In the genomic region with DNA sequence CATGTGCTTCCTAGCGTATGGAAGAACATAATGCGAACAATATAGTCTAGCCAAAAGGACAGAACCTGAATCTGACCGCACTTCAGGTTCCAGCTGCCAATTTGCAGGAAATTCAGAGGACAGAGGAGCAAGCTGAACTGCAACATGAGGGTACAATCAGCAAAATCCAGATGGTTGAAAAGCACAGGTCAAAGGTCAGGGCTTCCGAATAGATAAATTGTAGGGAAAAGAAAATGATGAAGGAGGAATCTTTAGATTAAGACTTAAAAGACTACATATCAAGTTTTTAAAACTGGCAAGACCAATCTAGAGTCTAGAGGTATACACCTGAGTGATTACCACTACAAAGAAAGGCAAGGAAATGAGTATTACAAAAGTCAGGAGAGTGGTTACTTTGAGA, we compare ENCODE assay signal across 17 cellular contexts. TPM values are rescaled to one million over a fixed set of nuclear protein-coding genes. Genes with fewer than 3 reads are reported as not detected.
DNase-seq lines count a peak whose midpoint lies in the region; FAIRE-seq and TF ChIP-seq lines count a peak whose summit lies in the region.
"Had no signal": no experiment of that assay in that cellular context is flagged by ENCODE, and none has a peak within 500 bp of the region (broad histone marks: within the 10 kb centered on the region; RNA-seq: fewer than 3 reads in every experiment).

No MANE protein-coding gene starts in this region.

- no peak for FAIRE-seq in GM12892 (lab: Jason Lieb, UNC)

- no peaks in the 10 kb centered on the region for H3K27me3 ChIP-seq in breast epithelium
- no peaks in the 10 kb centered on the region for H3K27me3 ChIP-seq in osteoblast (ENCODE audit: insufficient read depth, low read length)
- no peaks in the 10 kb centered on the region for H3K27me3 ChIP-seq in uterus

- H3K36me3 ChIP-seq in breast epithelium (no peaks in the 10 kb centered on the region), osteoblast (ENCODE audit: insufficient read depth, low read length) (peaks cover 69% of the 10 kb centered on the region), uterus (no peaks in the 10 kb centered on the region)

- H3K27ac ChIP-seq in breast epithelium = no peak overlapping the region
- H3K27ac ChIP-seq in osteoblast (ENCODE audit: low read depth, low read length) = peak overlapping the region; percentile 9
- H3K27ac ChIP-seq in uterus = peak overlapping the region; percentile 69 to 70

- TF ChIP-seq CTCF in MCF 10A (IDR thresholded peaks at IDR 0.05; ENCODE audit: unreplicated experiment) = no peak
- no peak for TF ChIP-seq CTCF in breast epithelium (IDR thresholded peaks at IDR 0.05)
- TF ChIP-seq CTCF in chondrocyte (IDR thresholded peaks at IDR 0.05) = no peak
- no peak for TF ChIP-seq CTCF in osteoblast (IDR thresholded peaks at IDR 0.05; ENCODE audit: extremely low read depth, low read depth, low read length)
- no peak for TF ChIP-seq CTCF in uterus (IDR thresholded peaks at IDR 0.05)

- BruUV-seq in MCF 10A (replicated peaks; lab: Mats Ljungman, UMichigan) = no TSS peak

- H3K4me3 Mint-ChIP-seq in MCF 10A (ENCODE audit: unreplicated experiment) (no peak overlapping the region), chondrocyte (ENCODE audit: unreplicated experiment) (no peak overlapping the region)
- H3K4me3 Mint-ChIP-seq in T-helper 2 cell treated with Interferon-gamma antibody and Interleukin-4, amounts not matched to agents 5 μg/mL and 100 μg/mL, for 36 hours = no peak overlapping the region
- H3K4me3 Mint-ChIP-seq: CD8-positive, alpha-beta memory T cell had no signal

- no peak for DNase-seq in MCF 10A (ENCODE audit: unreplicated experiment)
- DNase-seq in breast epithelium (ENCODE audit: low spot score in 2 of 2) = no peak
- no peak for DNase-seq in chondrocyte (ENCODE audit: low spot score)
- no peak for DNase-seq in osteoblast (ENCODE audit: insufficient read length, low spot score, missing footprints)
- DNase-seq in uterus = no peak
- no peak for DNase-seq in GM12892 (ENCODE audit: insufficient read length)
- DNase-seq in HCEC 1CT = no peak
- no peak for DNase-seq in T-helper 2 cell treated with Interferon-gamma antibody and Interleukin-4, amounts not matched to agents 5 μg/mL and 100 μg/mL, for 36 hours (ENCODE audit: low spot score)
- DNase-seq: 8988T; CD8-positive, alpha-beta memory T cell; DMS153; Karpas-422; NCI-H1105 treated with DMSO at 0.1 percent for 48 hours; NCI-H1694 treated with DMSO at 0.1 percent for 48 hours; NCI-H2107; NCI-H2227 treated with DMSO at 0.1 percent for 48 hours; NCI-H524 had no signal

- no peak overlapping the region for H3K4me2 ChIP-seq in osteoblast (ENCODE audit: insufficient read depth, low read length)

- POLR2A ChIA-PET in MCF 10A (lab: Yijun Ruan, JAX) = no interaction called here

- H3K36me3 Mint-ChIP-seq in MCF 10A (ENCODE audit: insufficient read depth, unreplicated experiment) = peaks cover 48% of the 10 kb centered on the region
- H3K36me3 Mint-ChIP-seq in chondrocyte (ENCODE audit: low read depth) = peaks cover 30% of the 10 kb centered on the region
- H3K36me3 Mint-ChIP-seq in T-helper 2 cell treated with Interferon-gamma antibody and Interleukin-4, amounts not matched to agents 5 μg/mL and 100 μg/mL, for 36 hours (ENCODE audit: low read depth) = peaks cover 6% of the 10 kb centered on the region

- H3K79me2 ChIP-seq in osteoblast (ENCODE audit: insufficient read depth, low read length) = peaks cover 96% of the 10 kb centered on the region

- H3K27ac Mint-ChIP-seq in MCF 10A (ENCODE audit: low read depth, unreplicated experiment) (peak overlapping the region; percentile 25), chondrocyte (ENCODE audit: unreplicated experiment) (peak overlapping the region; percentile 72)
- no peak overlapping the region for H3K27ac Mint-ChIP-seq in T-helper 2 cell treated with Interferon-gamma antibody and Interleukin-4, amounts not matched to agents 5 μg/mL and 100 μg/mL, for 36 hours
- H3K27ac Mint-ChIP-seq: CD8-positive, alpha-beta memory T cell had no signal

- intact Hi-C loops in MCF 10A (cut with micrococcal nuclease) (no loop called here), breast epithelium (cut with DNase I; ENCODE audit: low total_unique reads) (no loop called here), uterus (cut with DNase I; ENCODE audit: low total_unique reads) (no loop called here)

- H3K9me3 Mint-ChIP-seq in MCF 10A (ENCODE audit: unreplicated experiment) (no peaks in the 10 kb centered on the region), chondrocyte (ENCODE audit: low read depth) (no peaks in the 10 kb centered on the region)
- H3K9me3 Mint-ChIP-seq in T-helper 2 cell treated with Interferon-gamma antibody and Interleukin-4, amounts not matched to agents 5 μg/mL and 100 μg/mL, for 36 hours = no peaks in the 10 kb centered on the region

- H3K27me3 Mint-ChIP-seq in MCF 10A (ENCODE audit: insufficient read depth, unreplicated experiment) (no peaks in the 10 kb centered on the region), chondrocyte (ENCODE audit: low read depth) (no peaks in the 10 kb centered on the region)
- no peaks in the 10 kb centered on the region for H3K27me3 Mint-ChIP-seq in T-helper 2 cell treated with Interferon-gamma antibody and Interleukin-4, amounts not matched to agents 5 μg/mL and 100 μg/mL, for 36 hours (ENCODE audit: low read depth)

- no peak overlapping the region for H2AFZ ChIP-seq in osteoblast (ENCODE audit: low read length)

- no peaks in the 10 kb centered on the region for H3K4me1 ChIP-seq in breast epithelium
- H3K4me1 ChIP-seq in osteoblast (ENCODE audit: insufficient read depth, low read length) = peaks cover 2% of the 10 kb centered on the region
- peaks cover 0 to 4% of the 10 kb centered on the region in 2 donors for H3K4me1 ChIP-seq in uterus

- H3K4me3 ChIP-seq in breast epithelium (no peak overlapping the region), osteoblast (ENCODE audit: insufficient read depth, low read length) (no peak overlapping the region), uterus (no peak overlapping the region)

- H3K4me1 Mint-ChIP-seq in MCF 10A (ENCODE audit: insufficient read depth, unreplicated experiment) (peaks cover 1% of the 10 kb centered on the region), chondrocyte (ENCODE audit: low read depth) (peaks cover 29% of the 10 kb centered on the region)
- peaks cover 6% of the 10 kb centered on the region for H3K4me1 Mint-ChIP-seq in T-helper 2 cell treated with Interferon-gamma antibody and Interleukin-4, amounts not matched to agents 5 μg/mL and 100 μg/mL, for 36 hours (ENCODE audit: low read depth)
- H3K4me1 Mint-ChIP-seq: CD8-positive, alpha-beta memory T cell had no signal

- CTCF ChIA-PET in MCF 10A (lab: Yijun Ruan, JAX) = no interaction called here

- H4K20me1 ChIP-seq in osteoblast (ENCODE audit: insufficient read depth, low read length) = peaks cover 13% of the 10 kb centered on the region

- TF ChIP-seq POLR2A in breast epithelium (IDR thresholded peaks at IDR 0.05) (no peak), uterus (IDR thresholded peaks at IDR 0.05) (no peak), GM12892 (IDR thresholded peaks at IDR 0.05; ENCODE audit: low read depth, low read length) (no peak)

- H3K9me3 ChIP-seq in breast epithelium (no peaks in the 10 kb centered on the region), osteoblast (ENCODE audit: low read depth, low read length) (no peaks in the 10 kb centered on the region), uterus (no peaks in the 10 kb centered on the region)

RNA-seq across cellular contexts. Expression of a gene that starts 42.1 kb away (rescaled TPM):
- total RNA-seq in MCF 10A (2022) = 0.86 and 1.2 TPM in 2 replicates
- total RNA-seq in breast epithelium = 10 to 100 TPM in 1 of 3 donors, 1 to 10 TPM in 2; 5.2 to 16.6 (median 6.7) TPM
- 2.2 to 3.2 TPM (median 2.9 TPM) in 3 replicates for total RNA-seq in chondrocyte
- total RNA-seq in osteoblast = 1.1 and 1.2 TPM in 2 replicates
- total RNA-seq in uterus = 1 to 10 TPM; 1.5 to 6.5 (median 2.9) TPM
- polyA plus RNA-seq in GM12892 (2012; ENCODE audit: missing spikeins) = 18.3 TPM

RNA-seq across cellular contexts. Expression of a gene that starts 55.5 kb away (rescaled TPM):
- total RNA-seq in MCF 10A (2022) = 130 and 141 TPM in 2 replicates
- total RNA-seq in breast epithelium = 100 to 1,000 TPM; 121 to 155 (median 149) TPM
- 266 to 336 TPM (median 325 TPM) in 3 replicates for total RNA-seq in chondrocyte
- total RNA-seq in osteoblast = 228 and 261 TPM in 2 replicates
- total RNA-seq in uterus = 100 to 1,000 TPM; 129 to 357 (median 235) TPM
- polyA plus RNA-seq in GM12892 (2012; ENCODE audit: missing spikeins) = 107 TPM

Comparison
In these comparisons a context has a peak if more than half of its experiments do, and no peak if none do; other contexts are left out.
1. H3K27ac ChIP-seq: peak in osteoblast (single experiment) and uterus (2 of 2); none in breast epithelium (0 of 2).